ENCODE assay signal across 30 cellular contexts in the genomic region with DNA sequence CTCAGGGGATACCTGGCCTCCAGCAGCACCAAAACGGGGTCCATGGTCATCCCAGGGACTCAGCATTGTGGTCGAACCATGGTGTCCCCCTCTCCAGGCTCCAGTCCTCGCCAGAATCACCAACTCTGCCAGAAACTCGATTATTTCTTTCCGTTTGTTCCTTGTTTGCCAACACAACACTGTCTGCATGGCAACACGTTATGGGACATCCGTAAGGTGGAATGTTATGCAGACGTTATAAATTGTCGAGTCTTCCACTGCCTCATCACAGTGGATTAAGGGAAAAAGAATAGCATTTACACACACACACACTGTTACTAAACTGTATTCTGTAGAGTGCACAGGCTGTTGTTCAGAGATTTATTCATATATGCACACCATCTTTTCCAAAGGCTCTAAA.
"Had no signal": no experiment of that assay in that cellular context is flagged by ENCODE, and none has a peak within 500 bp of the region (broad histone marks: within the 10 kb centered on the region; RNA-seq: fewer than 3 reads in every experiment).

No MANE protein-coding gene starts in this region.

- H3K27ac Mint-ChIP-seq: activated CD8-positive, alpha-beta T cell treated with anti-CD3 and anti-CD28 coated beads for 36 hours; stimulated activated memory B cell treated with anti-CD40 and anti-IgM and Interleukin-4, amounts not matched to agents 10 μg/mL and 1 μg/mL and 100 μg/mL, for 72 hours; WTC11 had no signal

- H3K4me3 ChIP-seq: body of pancreas, colonic mucosa, pancreas, prostate gland, sigmoid colon, stomach, thyroid gland, upper lobe of left lung, vagina had no signal

- DNase-seq: activated CD4-positive, alpha-beta T cell treated with anti-CD3 and anti-CD28 coated beads for 1 hour; activated CD4-positive, alpha-beta T cell treated with anti-CD3 and anti-CD28 coated beads, Interleukin-2, amount 50 U/mL, for 1 hour; activated CD8-positive, alpha-beta T cell treated with anti-CD3 and anti-CD28 coated beads for 36 hours; activated T-cell treated with anti-CD3 and anti-CD28 coated beads, Interleukin-2, amount 50 U/mL, for 4 hours; body of pancreas; cerebellar nuclear complex; colonic mucosa; effector memory CD8-positive, alpha-beta T cell; erythroblast; hypothalamus; immature natural killer cell; midbrain; naive thymus-derived CD4-positive, alpha-beta T cell; sigmoid colon; small intestine; stimulated activated CD4-positive, alpha-beta T cell treated with anti-CD3 and anti-CD28 coated beads, Interleukin-1b, Interleukin-23, amount 100 ng/mL, for 48 hours; stimulated activated CD4-positive, alpha-beta T cell treated with anti-CD3 and anti-CD28 coated beads, Interleukin-4, amount 100 ng/mL, for 4 hours; stimulated activated CD8-positive, alpha-beta memory T cell treated with anti-CD3 and anti-CD28 coated beads, Interleukin-4, amount 100 ng/mL, for 48 hours; stomach; T-helper 2 cell; thyroid gland; upper lobe of left lung had no signal

- H3K9me3 ChIP-seq: body of pancreas, colonic mucosa, pancreas, prostate gland, sigmoid colon, stomach, thyroid gland, upper lobe of left lung, vagina had no signal

- H3K27ac ChIP-seq: body of pancreas, colonic mucosa, pancreas, prostate gland, stomach, thyroid gland, upper lobe of left lung, vagina had no signal

- ATAC-seq: activated CD8-positive, alpha-beta T cell treated with anti-CD3 and anti-CD28 coated beads for 36 hours; activated naive CD4-positive, alpha-beta T cell treated with anti-CD3 and anti-CD28 coated beads, Interleukin-2, amount 50 U/mL, for 72 hours; activated T-cell treated with anti-CD3 and anti-CD28 coated beads, Interleukin-2, amount 50 U/mL, for 4 hours; activated T-helper 17 cell treated with anti-CD3 and anti-CD28 coated beads, Interleukin-2, amount 50 U/mL, for 72 hours; body of pancreas; effector memory CD8-positive, alpha-beta T cell; naive thymus-derived CD4-positive, alpha-beta T cell; pancreas; stimulated activated memory B cell treated with anti-CD40 and anti-IgM and Interleukin-4, amounts not matched to agents 10 μg/mL and 1 μg/mL and 100 μg/mL, for 72 hours; WTC11 had no signal

- FAIRE-seq: kidney, pancreas, small intestine had no signal

- H3K4me1 ChIP-seq: pancreas, prostate gland had no signal

- H3K36me3 Mint-ChIP-seq: activated naive CD4-positive, alpha-beta T cell treated with anti-CD3 and anti-CD28 coated beads, Interleukin-2, amount 50 U/mL, for 72 hours; naive thymus-derived CD4-positive, alpha-beta T cell; WTC11 had no signal

- H3K9me3 Mint-ChIP-seq: activated CD8-positive, alpha-beta T cell treated with anti-CD3 and anti-CD28 coated beads for 36 hours; activated naive CD4-positive, alpha-beta T cell treated with anti-CD3 and anti-CD28 coated beads, Interleukin-2, amount 50 U/mL, for 72 hours; activated T-cell treated with anti-CD3 and anti-CD28 coated beads, Interleukin-2, amount 50 U/mL, for 4 hours; activated T-helper 17 cell treated with anti-CD3 and anti-CD28 coated beads, Interleukin-2, amount 50 U/mL, for 72 hours; effector memory CD8-positive, alpha-beta T cell; immature natural killer cell; stimulated activated memory B cell treated with anti-CD40 and anti-IgM and Interleukin-4, amounts not matched to agents 10 μg/mL and 1 μg/mL and 100 μg/mL, for 72 hours; WTC11 had no signal

- H3K4me3 Mint-ChIP-seq: activated CD8-positive, alpha-beta T cell treated with anti-CD3 and anti-CD28 coated beads for 36 hours; activated T-cell treated with anti-CD3 and anti-CD28 coated beads, Interleukin-2, amount 50 U/mL, for 4 hours; activated T-helper 17 cell treated with anti-CD3 and anti-CD28 coated beads, Interleukin-2, amount 50 U/mL, for 72 hours; effector memory CD8-positive, alpha-beta T cell; immature natural killer cell; naive thymus-derived CD4-positive, alpha-beta T cell; stimulated activated memory B cell treated with anti-CD40 and anti-IgM and Interleukin-4, amounts not matched to agents 10 μg/mL and 1 μg/mL and 100 μg/mL, for 72 hours; WTC11 had no signal

- H3K27me3 ChIP-seq: colonic mucosa, pancreas, sigmoid colon, thyroid gland, upper lobe of left lung, vagina had no signal

- H3K36me3 ChIP-seq: colonic mucosa, prostate gland, thyroid gland had no signal
